ENCODE assay signal across 20 cellular contexts in genomic region chr10:58019863-58020537, GRCh38.
DNase-seq lines count a peak whose midpoint lies in the region; ATAC-seq and TF ChIP-seq lines count a peak whose summit lies in the region.
"Had no signal": no experiment of that assay in that cellular context is flagged by ENCODE, and none has a peak within 500 bp of the region (broad histone marks: within the 10 kb centered on the region; RNA-seq: fewer than 3 reads in every experiment).

No MANE protein-coding gene starts in this region.

- H3K27me3 ChIP-seq in aorta (ENCODE audit: control insufficient read depth in 1 of 2, insufficient read depth in 2 of 2, low read length in 1 of 2) = no peaks in the 10 kb centered on the region
- H3K27me3 ChIP-seq in body of pancreas = no peaks in the 10 kb centered on the region
- H3K27me3 ChIP-seq: BLaER1 treated with 17β-estradiol and CSF1 and Interleukin-3, amounts not matched to agents 10 nM and 100 nM had no signal

- 68 to 82% methylated on average over 3 of the region's 3 CpGs for WGBS in aorta, 2 donors
- 54 to 60% methylated on average over 3 of the region's 3 CpGs for WGBS in body of pancreas, 2 donors

- peaks cover 2% of the 10 kb centered on the region for H3K9me3 ChIP-seq in aorta (ENCODE audit: control insufficient read depth, low read length)
- H3K9me3 ChIP-seq in body of pancreas = no peaks in the 10 kb centered on the region
- H3K9me3 ChIP-seq: HAP-1, SK-N-SH had no signal

- peak; percentile 59 for ATAC-seq in GM18502 (IDR thresholded peaks at IDR 0.05; ENCODE audit: poor library complexity, unreplicated experiment)
- ATAC-seq in GM21423 (IDR thresholded peaks at IDR 0.05; ENCODE audit: unreplicated experiment) = peak; percentile 48
- peak; percentile 42 for ATAC-seq in HG02870 (IDR thresholded peaks at IDR 0.05; ENCODE audit: unreplicated experiment)
- ATAC-seq in HG03378 (IDR thresholded peaks at IDR 0.05; ENCODE audit: unreplicated experiment) = peak; percentile 40
- ATAC-seq in aorta (ENCODE audit: low FRiP score) = no peak
- no peak for ATAC-seq in left cardiac atrium
- ATAC-seq in body of pancreas = no peak
- ATAC-seq: Panc1 had no signal

- H3K4me3 ChIP-seq in aorta (ENCODE audit: low read length in 2 of 2) = no peak overlapping the region
- H3K4me3 ChIP-seq in body of pancreas = no peak overlapping the region
- H3K4me3 ChIP-seq: BLaER1 treated with 17β-estradiol and CSF1 and Interleukin-3, amounts not matched to agents 10 nM and 100 nM; HAP-1 had no signal

- no peak for TF ChIP-seq CTCF in body of pancreas (IDR thresholded peaks at IDR 0.05)

- no peak for DNase-seq in A172 (ENCODE audit: low spot score)
- no peak for DNase-seq in aorta
- DNase-seq in left cardiac atrium = no peak
- DNase-seq in body of pancreas = no peak
- DNase-seq: Karpas-422, NCI-H1417 treated with DMSO at 0.1 percent for 48 hours, NCI-H2029, NCI-H2171 treated with DMSO at 0.1 percent for 48 hours, NCI-H82, Right ventricle myocardium superior, SK-N-SH, T-helper 1 cell had no signal

- H3K4me1 ChIP-seq in aorta (ENCODE audit: control insufficient read depth in 1 of 2, insufficient read depth in 2 of 2, low read length in 2 of 2) (peaks cover 0 to 1% of the 10 kb centered on the region in 2 donors), body of pancreas (no peaks in the 10 kb centered on the region)
- H3K4me1 ChIP-seq: HAP-1 had no signal

- no peak overlapping the region for H3K27ac ChIP-seq in aorta (ENCODE audit: low read depth in 1 of 2, low read length in 2 of 2)
- H3K27ac ChIP-seq in body of pancreas = no peak overlapping the region
- H3K27ac ChIP-seq: 22Rv1; BLaER1 treated with 17β-estradiol and CSF1 and Interleukin-3, amounts not matched to agents 10 nM and 100 nM had no signal

- H3K36me3 ChIP-seq in aorta (ENCODE audit: control insufficient read depth in 1 of 2, insufficient read depth in 2 of 2, low read length in 1 of 2) (no peaks in the 10 kb centered on the region), body of pancreas (replicated peaks in 1 of 2; ENCODE audit: insufficient read depth in 1 of 2, low read depth in 2 of 2) (no peaks in the 10 kb centered on the region)
- H3K36me3 ChIP-seq: BLaER1 treated with 17β-estradiol and CSF1 and Interleukin-3, amounts not matched to agents 10 nM and 100 nM; HAP-1 had no signal

- no peak for TF ChIP-seq POLR2A in body of pancreas (IDR thresholded peaks at IDR 0.05)

- intact Hi-C loops in aorta (cut with DNase I) (no loop called here), left cardiac atrium (cut with DNase I) (no loop called here), body of pancreas (cut with DNase I) (no loop called here)

Comparison
In these comparisons a context has a peak if more than half of its experiments do, and no peak if none do; other contexts are left out.
1. ATAC-seq: peak in GM18502 (single experiment), GM21423 (single experiment), HG02870 (single experiment) and HG03378 (single experiment); none in aorta (single experiment), left cardiac atrium (0 of 2) and body of pancreas (single experiment).